Comparison of ENCODE assay signal across 23 cellular contexts in genomic region chr20:58614366-58614765, GRCh38.
"Had no signal": no experiment of that assay in that cellular context is flagged by ENCODE, and none has a peak within 500 bp of the region (broad histone marks: within the 10 kb centered on the region; RNA-seq: fewer than 3 reads in every experiment).

No MANE protein-coding gene starts in this region.

- H3K9me3 ChIP-seq: colonic mucosa, gastrocnemius medialis, mucosa of descending colon, suprapubic skin, transverse colon, vagina had no signal

- H3K9ac ChIP-seq: parathyroid adenoma had no signal

- H3K4me1 ChIP-seq: colonic mucosa, gastrocnemius medialis, parathyroid adenoma had no signal

- H3K27me3 ChIP-seq: colonic mucosa, transverse colon, vagina had no signal

- H3K4me2 ChIP-seq: smooth muscle cell had no signal

- H3K4me3 ChIP-seq: colonic mucosa, gastrocnemius medialis, mucosa of descending colon, smooth muscle cell, suprapubic skin, transverse colon, vagina had no signal

- H3K36me3 ChIP-seq: colonic mucosa, gastrocnemius medialis, suprapubic skin, transverse colon, vagina had no signal

- DNase-seq: colonic mucosa; effector CD8-positive, alpha-beta T cell; endodermal cell; foreskin fibroblast; gastrocnemius medialis; head of caudate nucleus; kidney; mesenchymal stem cell; naive B cell; stimulated activated CD4-positive, alpha-beta T cell treated with anti-CD3 and anti-CD28 coated beads, Interleukin-2, amount 100 ng/mL, for 48 hours; stimulated activated naive CD4-positive, alpha-beta T cell; stimulated activated naive CD8-positive, alpha-beta T cell treated with anti-CD3 and anti-CD28 coated beads, Interleukin-15, amount 100 ng/mL, for 72 hours; transverse colon had no signal

- ATAC-seq: esophagus mucosa; gastrocnemius medialis; left lobe of liver; mucosa of descending colon; natural killer cell treated with Interleukin-12 subunit alpha and Interleukin-12 subunit beta and Interleukin-15 and Interleukin-18, amount 100 ng/mL, for 72 hours; sciatic nerve; stimulated activated naive CD8-positive, alpha-beta T cell treated with anti-CD3 and anti-CD28 coated beads, Interleukin-15, amount 100 ng/mL, for 72 hours had no signal

- H3K79me2 ChIP-seq: parathyroid adenoma had no signal

- FAIRE-seq: kidney had no signal

- H3K27ac ChIP-seq: colonic mucosa, epithelial cell of prostate, gastrocnemius medialis, parathyroid adenoma, suprapubic skin, transverse colon, vagina had no signal

- H2AFZ ChIP-seq: parathyroid adenoma had no signal
